Comparison of ENCODE assay signal across 12 cellular contexts in genomic region chr9:95009459-95009858, GRCh38.
DNase-seq lines count a peak whose midpoint lies in the region; ATAC-seq and TF ChIP-seq lines count a peak whose summit lies in the region.
"Had no signal": no experiment of that assay in that cellular context is flagged by ENCODE, and none has a peak within 500 bp of the region (broad histone marks: within the 10 kb centered on the region; RNA-seq: fewer than 3 reads in every experiment).

No MANE protein-coding gene starts in this region.

- no TSS peak for BruUV-seq in IMR-90 (replicated peaks; lab: Mats Ljungman, UMichigan)

- no peak overlapping the region for H2AFZ ChIP-seq in IMR-90 (replicated peaks; ENCODE audit: low read length, poor library complexity)

- H2BK20ac ChIP-seq in IMR-90 (ENCODE audit: low read depth, low read length): no peak overlapping the region

- DNase-seq in IMR-90 (no peak), adrenal gland (no peak), right cardiac atrium (no peak), activated T-cell treated with anti-CD3 and anti-CD28 coated beads for 4 hours (no peak), NCI-H510A treated with DMSO at 0.1 percent for 48 hours (lab: John Stamatoyannopoulos, UW) (no peak)
- DNase-seq in stimulated activated CD4-positive, alpha-beta T cell treated with anti-CD3 and anti-CD28 coated beads, Interleukin-2, amount 100 ng/mL, for 24 hours: no peak
- DNase-seq: activated CD8-positive, alpha-beta memory T cell treated with anti-CD3 and anti-CD28 coated beads, Interleukin-2, amount 50 U/mL, for 4 hours; anterior cingulate cortex; MM.1S; NCI-H774 had no signal

- H4K91ac ChIP-seq in IMR-90 (ENCODE audit: insufficient read depth, low read depth, low read length): no peak overlapping the region

- no peak overlapping the region for H3K4ac ChIP-seq in IMR-90 (ENCODE audit: low read depth, low read length)

- H3K27me3 ChIP-seq in IMR-90 (ENCODE audit: control insufficient read depth, insufficient read depth, low read length): no peaks in the 10 kb centered on the region
- no peaks in the 10 kb centered on the region for H3K27me3 ChIP-seq in adrenal gland
- H3K27me3 ChIP-seq in right cardiac atrium (ENCODE audit: control insufficient read depth, insufficient read depth): no peaks in the 10 kb centered on the region
- no peaks in the 10 kb centered on the region for H3K27me3 ChIP-seq in skeletal muscle tissue (ENCODE audit: control insufficient read depth in 3 of 3, insufficient read depth in 3 of 3, low read length in 3 of 3)

- H3K9ac ChIP-seq in IMR-90 (ENCODE audit: low read depth, low read length): no peak overlapping the region
- H3K9ac ChIP-seq in skeletal muscle tissue (ENCODE audit: low read depth in 1 of 3, low read length in 3 of 3): no peak overlapping the region

- H3K9me1 ChIP-seq in IMR-90 (ENCODE audit: insufficient read depth, low read length): peaks cover 20% of the 10 kb centered on the region

- no peak for TF ChIP-seq RAD21 in IMR-90 (IDR thresholded peaks at IDR 0.05; ENCODE audit: low read length)

- 0 out of 2 replicates have a peak overlapping the region, but pooled peaks have one; percentile 20 for H4K5ac ChIP-seq in IMR-90 (ENCODE audit: low read depth, low read length)

- H3K9me3 ChIP-seq in IMR-90 (ENCODE audit: control insufficient read depth, insufficient read depth, low read length) (no peaks in the 10 kb centered on the region), adrenal gland (replicated peaks in 1 of 3) (no peaks in the 10 kb centered on the region), right cardiac atrium (ENCODE audit: control insufficient read depth, low read length) (no peaks in the 10 kb centered on the region), skeletal muscle tissue (ENCODE audit: control insufficient read depth in 3 of 3, low read length in 3 of 3) (no peaks in the 10 kb centered on the region)

- intact Hi-C loops in IMR-90 (cut with micrococcal nuclease): loop anchor here (5.0 kb wide), 2 partner anchors 107 to 207 kb away; no protein-coding TSS in a partner anchor
- intact Hi-C loops in adrenal gland (cut with DNase I): loop anchor here in 1 of 2 donors (10.0 kb wide), 1 partner anchor 225 kb away; no protein-coding TSS in a partner anchor
- intact Hi-C loops in right cardiac atrium (cut with DNase I): loop anchor here in 2 of 4 donors (5.0 to 10.0 kb wide), 4 partner anchors 45 to 227 kb away; no protein-coding TSS in a partner anchor

- no peak overlapping the region for H3K14ac ChIP-seq in IMR-90 (replicated peaks; ENCODE audit: low read depth, low read length)

- peak overlapping the region; percentile 38 for H2BK5ac ChIP-seq in IMR-90 (ENCODE audit: low read depth, low read length, poor library complexity, severe bottlenecking)

- H3K4me2 ChIP-seq in IMR-90 (ENCODE audit: low read depth, low read length): peak overlapping the region; percentile 39

- peak overlapping the region; percentile 5; the same call in 1 of the 2 replicates for H2AK5ac ChIP-seq in IMR-90 (ENCODE audit: low read depth, low read length)

- H3K4me1 ChIP-seq in IMR-90 (ENCODE audit: control insufficient read depth, insufficient read depth, low read length): peaks cover 16% of the 10 kb centered on the region
- H3K4me1 ChIP-seq in adrenal gland (replicated peaks in 1 of 2): peaks cover 31 to 48% of the 10 kb centered on the region in 2 donors
- H3K4me1 ChIP-seq in right cardiac atrium (ENCODE audit: control insufficient read depth, insufficient read depth, low read length): no peaks in the 10 kb centered on the region
- peaks cover 24 to 41% (median 26%) of the 10 kb centered on the region in 3 donors for H3K4me1 ChIP-seq in skeletal muscle tissue (ENCODE audit: control insufficient read depth in 3 of 3, insufficient read depth in 3 of 3, low read length in 3 of 3)

- peak overlapping the region; percentile 31; the same call in 1 of the 2 replicates for H3K18ac ChIP-seq in IMR-90 (ENCODE audit: low read depth, low read length)

- TF ChIP-seq POLR2A in IMR-90 (IDR thresholded peaks at IDR 0.05; ENCODE audit: low read depth, low read length): no peak
- no peak for TF ChIP-seq POLR2A in adrenal gland (IDR thresholded peaks at IDR 0.05)

- no CpG with 5 or more reads among the region's 5 CpGs for WGBS in IMR-90 (ENCODE audit: extremely low coverage in 2 of 2, insufficient read length in 1 of 2), 2 experiments
- 59 to 75% (median 68%) methylated on average over 5 of the region's 5 CpGs for WGBS in adrenal gland, 4 donors
- WGBS in right cardiac atrium: 60% methylated on average over 5 of the region's 5 CpGs

- dilution Hi-C loops in IMR-90 (cut with HindIII; ENCODE audit: low sequenced_read_pairs, unreplicated experiment): no loop called here

- H3K4me3 ChIP-seq in IMR-90 (ENCODE audit: insufficient read depth, low read depth, low read length): no peak overlapping the region
- no peak overlapping the region for H3K4me3 ChIP-seq in adrenal gland
- no peak overlapping the region for H3K4me3 ChIP-seq in right cardiac atrium (ENCODE audit: low read length)
- peak overlapping the region in 2 of 3 donors; percentile 0 to 45 for H3K4me3 ChIP-seq in skeletal muscle tissue (ENCODE audit: low read length in 3 of 3)

- H3K36me3 ChIP-seq in IMR-90 (ENCODE audit: control insufficient read depth, insufficient read depth, low read length): peaks cover 25% of the 10 kb centered on the region
- peaks cover 0 to under 1% of the 10 kb centered on the region in 2 donors for H3K36me3 ChIP-seq in adrenal gland (replicated peaks in 1 of 2)
- H3K36me3 ChIP-seq in skeletal muscle tissue (ENCODE audit: control insufficient read depth in 3 of 3, insufficient read depth in 3 of 3, low read length in 3 of 3): peaks cover 0 to 13% (median 0%) of the 10 kb centered on the region in 3 donors

- TF ChIP-seq CTCF in IMR-90 (conservative IDR thresholded peaks at IDR 0.05; ENCODE audit: low read depth, low read length) (no peak), adrenal gland (IDR thresholded peaks at IDR 0.05) (no peak)

- CTCF ChIA-PET in IMR-90 (lab: Yijun Ruan, JAX): interaction anchor here (0.6 kb wide), 1 partner anchor 42 kb away, joined by 8 read pairs; no protein-coding TSS in a partner anchor

- H2BK120ac ChIP-seq in IMR-90 (ENCODE audit: low read depth, low read length): peak overlapping the region; percentile 26; the same call in 1 of the 2 replicates

- peak overlapping the region in 1 of 2 experiments; percentile 33; a peak in 2 of 4 replicates for H4K8ac ChIP-seq in IMR-90 (ENCODE audit: low read depth in 2 of 2, low read length in 2 of 2)

- POLR2A ChIA-PET in IMR-90 (lab: Charles Lee; ENCODE audit: unreplicated experiment): no interaction called here

- H2BK15ac ChIP-seq in IMR-90 (ENCODE audit: low read depth, low read length): no peak overlapping the region

- no peak overlapping the region for H3K56ac ChIP-seq in IMR-90 (ENCODE audit: extremely low read depth, insufficient read depth, low read length)

- in situ Hi-C loops in IMR-90 (cut with MboI; ENCODE audit: low sequenced_read_pairs): loop anchor here (10.0 kb wide), 1 partner anchor 325 kb away; no protein-coding TSS in a partner anchor

- H3K23ac ChIP-seq in IMR-90 (ENCODE audit: low read depth, low read length): peak overlapping the region; percentile 52; the same call in 1 of the 2 replicates

- H4K20me1 ChIP-seq in IMR-90 (ENCODE audit: insufficient read depth, low read length): 0 out of 2 replicates have a peak, but pooled peaks cover 6% of the 10 kb centered on the region

- no peak for ATAC-seq in IMR-90 (ENCODE audit: low read depth)
- peak in 1 of 2 donors; percentile 9 for ATAC-seq in right cardiac atrium
- ATAC-seq in HG02759 (IDR thresholded peaks at IDR 0.05; ENCODE audit: unreplicated experiment): no peak

- H3K79me1 ChIP-seq in IMR-90 (ENCODE audit: low read depth in 1 of 2, low read length in 2 of 2): peaks cover 16 to 53% of the 10 kb centered on the region in 2 experiments

- H2AK9ac ChIP-seq in IMR-90 (replicated peaks; ENCODE audit: low read depth, low read length, poor library complexity): no peak overlapping the region

- no peak overlapping the region for H3K27ac ChIP-seq in IMR-90 (ENCODE audit: insufficient read depth, low read length)
- H3K27ac ChIP-seq in adrenal gland: peak overlapping the region in 3 of 5 donors; percentile 29 to 98 (median 60)
- peak overlapping the region; percentile 87 for H3K27ac ChIP-seq in right cardiac atrium (ENCODE audit: low read length)
- H3K27ac ChIP-seq in skeletal muscle tissue (ENCODE audit: low read depth, low read length): peak overlapping the region; percentile 98

TF ChIP-seq in IMR-90, 13 proteins besides CTCF, POLR2A, EP300 and RAD21:
- TF ChIP-seq MXI1 (IDR thresholded peaks at IDR 0.05; ENCODE audit: borderline replicate concordance, low read depth, low read length) (no peak), CHD1 (IDR thresholded peaks at IDR 0.05; ENCODE audit: low read depth, low read length) (no peak), FOS (IDR thresholded peaks at IDR 0.05; ENCODE audit: low read depth, low read length) (no peak)
TF ChIP-seq in IMR-90: peak in this region for 0.

Comparison
In these comparisons a context has a peak if more than half of its experiments do, and no peak if none do; other contexts are left out.
1. H3K4me3 ChIP-seq: peak in skeletal muscle tissue (2 of 3); none in IMR-90 (single experiment), adrenal gland (0 of 4) and right cardiac atrium (single experiment).